ENCODE assay signal across 8 cellular contexts in the genomic region with DNA sequence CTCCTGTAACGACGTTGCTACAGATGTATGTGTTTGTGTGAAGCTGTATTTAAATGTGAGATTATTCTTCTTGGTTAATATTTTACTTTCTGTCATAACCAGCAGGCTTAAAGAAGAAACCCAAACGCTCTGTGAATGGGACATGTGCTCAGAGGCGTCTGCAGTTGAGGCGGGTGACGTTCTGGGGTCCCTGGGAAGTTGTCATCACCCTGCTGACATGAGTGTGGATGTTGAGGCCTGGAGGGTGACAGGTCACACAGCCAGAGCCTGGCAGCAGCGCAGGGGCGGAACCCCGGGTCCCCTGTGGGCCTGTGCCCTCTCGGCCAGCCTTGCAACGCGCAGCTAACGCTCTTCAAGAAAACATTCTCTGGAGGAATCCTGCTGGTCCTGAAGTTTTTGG. TPM values are rescaled to one million over a fixed set of nuclear protein-coding genes. Genes with fewer than 3 reads are reported as not detected.
DNase-seq lines count a peak whose midpoint lies in the region; ATAC-seq and TF ChIP-seq lines count a peak whose summit lies in the region.
"Had no signal": no experiment of that assay in that cellular context is flagged by ENCODE, and none has a peak within 500 bp of the region (broad histone marks: within the 10 kb centered on the region; RNA-seq: fewer than 3 reads in every experiment).

No MANE protein-coding gene starts in this region.

- peak overlapping the region; percentile 25 to 57 (median 42) for H3K4me3 Mint-ChIP-seq in T-cell

- H3K27me3 ChIP-seq in smooth muscle cell (ENCODE audit: low read depth) = no peaks in the 10 kb centered on the region

- H3K27me3 Mint-ChIP-seq in T-cell = no peaks in the 10 kb centered on the region

- CTCF ChIA-PET in T-cell (lab: Charles Lee) = no interaction called here

- WGBS in smooth muscle cell (ENCODE audit: low lambda C conversion rate) = 78% methylated on average over 13 of the region's 13 CpGs

- H3K9ac ChIP-seq in smooth muscle cell (ENCODE audit: low read depth) = peak overlapping the region; percentile 73

- H3K4me2 ChIP-seq in smooth muscle cell = peak overlapping the region; percentile 76

- peaks cover 58 to 72% (median 71%) of the 10 kb centered on the region in 3 donors for H3K4me1 Mint-ChIP-seq in T-cell

- ATAC-seq in GM21528 (IDR thresholded peaks at IDR 0.05; ENCODE audit: low FRiP score, unreplicated experiment) = peak; percentile 11
- ATAC-seq in T-cell (replicated peaks in 1 of 4) = no peak

- no peak for TF ChIP-seq CTCF in smooth muscle cell (IDR thresholded peaks at IDR 0.05; ENCODE audit: borderline replicate concordance, insufficient read depth, poor library complexity, severe bottlenecking)

- H3K27ac Mint-ChIP-seq in T-cell = peak overlapping the region; percentile 88 to 92

- no peak overlapping the region for H3K4me3 ChIP-seq in smooth muscle cell

- peak in 1 of 34 experiments; percentile 2 for DNase-seq in T-cell
- peak; percentile 48 for DNase-seq in islet precursor cell
- no peak for DNase-seq in smooth muscle cell (lab: John Stamatoyannopoulos, UW; ENCODE audit: unreplicated experiment)
- DNase-seq in activated gamma-delta T cell treated with Interleukin-2 at 50 U/mL for 16 hours = no peak
- DNase-seq in stimulated activated naive CD4-positive, alpha-beta T cell treated with Interleukin-2 at 50 U/mL for 16 hours (lab: John Stamatoyannopoulos, UW) = no peak
- no peak for DNase-seq in NCI-H2029 (lab: John Stamatoyannopoulos, UW)
- DNase-seq: NCI-H2171 had no signal

- peak overlapping the region; percentile 93 for H3K27ac ChIP-seq in smooth muscle cell (ENCODE audit: low read depth)

- H2AFZ ChIP-seq in smooth muscle cell (ENCODE audit: low read depth) = no peak overlapping the region

- no peaks in the 10 kb centered on the region for H3K36me3 ChIP-seq in smooth muscle cell (ENCODE audit: low read depth)

- H3K9me3 ChIP-seq in smooth muscle cell (replicated peaks; ENCODE audit: low read depth) = no peaks in the 10 kb centered on the region

- H3K36me3 Mint-ChIP-seq in T-cell = peaks cover 30% of the 10 kb centered on the region

- H3K79me2 ChIP-seq in smooth muscle cell (ENCODE audit: low read depth) = peaks cover 39% of the 10 kb centered on the region

- peaks cover 27% of the 10 kb centered on the region for H3K4me1 ChIP-seq in smooth muscle cell (ENCODE audit: low read depth)

- POLR2A ChIA-PET in T-cell (lab: Charles Lee) = interaction anchor here in 1 of 2 donors (0.6 kb wide), 1 partner anchor 54 kb away, joined by 3 read pairs; no protein-coding TSS in a partner anchor

- H3K9me3 Mint-ChIP-seq in T-cell = no peaks in the 10 kb centered on the region

- H3F3A ChIP-seq in smooth muscle cell (ENCODE audit: low read depth) = peaks cover 4% of the 10 kb centered on the region

- H4K20me1 ChIP-seq in smooth muscle cell (ENCODE audit: low read depth) = peaks cover 26% of the 10 kb centered on the region

RNA-seq across cellular contexts. Expression of a gene that starts 16.6 kb away (rescaled TPM):
- total RNA-seq in T-cell (100 to 1,000 TPM; 223 to 267 (median 238) TPM), smooth muscle cell (21.3 and 23.4 TPM in 2 replicates)
- polyA plus RNA-seq in smooth muscle cell = 24.4 and 26.8 TPM in 2 replicates
